ENCODE assay signal across 14 cellular contexts in genomic region chr17:14469971-14470370, GRCh38.
DNase-seq lines count a peak whose midpoint lies in the region; ATAC-seq and TF ChIP-seq lines count a peak whose summit lies in the region.
"Had no signal": no experiment of that assay in that cellular context is flagged by ENCODE, and none has a peak within 500 bp of the region (broad histone marks: within the 10 kb centered on the region; RNA-seq: fewer than 3 reads in every experiment).

No MANE protein-coding gene starts in this region.

- no peak for TF ChIP-seq CTCF in natural killer cell (IDR thresholded peaks at IDR 0.05)
- no peak for TF ChIP-seq CTCF in A673 (conservative IDR thresholded peaks at IDR 0.05; ENCODE audit: low read depth, low read length)

- H3K4me3 Mint-ChIP-seq in natural killer cell = no peak overlapping the region
- H3K4me3 Mint-ChIP-seq: H9, IgD-negative memory B cell had no signal

- H3K36me3 Mint-ChIP-seq in natural killer cell = no peaks in the 10 kb centered on the region
- H3K36me3 Mint-ChIP-seq: IgD-negative memory B cell had no signal

- CTCF ChIA-PET in A673 (lab: Charles Lee) = no interaction called here

- H3K4me3 ChIP-seq in BLaER1 = no peak overlapping the region
- no peak overlapping the region for H3K4me3 ChIP-seq in Jurkat, Clone E6-1 (ENCODE audit: low read length)
- H3K4me3 ChIP-seq in duodenal mucosa (ENCODE audit: low read depth in 1 of 2, low read length in 2 of 2) = no peak overlapping the region
- H3K4me3 ChIP-seq in A673 (ENCODE audit: low read depth, low read length, poor library complexity, severe bottlenecking) = no peak overlapping the region

- H3K36me3 ChIP-seq in BLaER1 = no peaks in the 10 kb centered on the region
- no peaks in the 10 kb centered on the region for H3K36me3 ChIP-seq in duodenal mucosa (ENCODE audit: control insufficient read depth in 1 of 2, insufficient read depth in 2 of 2, low read length in 2 of 2)
- H3K36me3 ChIP-seq in A673 (ENCODE audit: insufficient read depth, low read length, poor library complexity, severe bottlenecking) = no peaks in the 10 kb centered on the region
- H3K36me3 ChIP-seq: BE2C had no signal

- H3K9me3 ChIP-seq in BLaER1 = peaks cover 32% of the 10 kb centered on the region
- H3K9me3 ChIP-seq in duodenal mucosa (ENCODE audit: control insufficient read depth in 1 of 2, low read length in 2 of 2) = no peaks in the 10 kb centered on the region
- H3K9me3 ChIP-seq in A673 (ENCODE audit: low read depth, low read length, poor library complexity, severe bottlenecking) = peaks cover 23% of the 10 kb centered on the region
- H3K9me3 ChIP-seq: BE2C, Caco-2 had no signal

- H3K4me1 ChIP-seq in BLaER1 = peaks cover 31% of the 10 kb centered on the region
- no peaks in the 10 kb centered on the region for H3K4me1 ChIP-seq in duodenal mucosa (ENCODE audit: control insufficient read depth in 1 of 2, insufficient read depth in 2 of 2, low read length in 2 of 2)
- no peaks in the 10 kb centered on the region for H3K4me1 ChIP-seq in A673 (ENCODE audit: insufficient read depth, low read length, poor library complexity, severe bottlenecking)
- H3K4me1 ChIP-seq: BE2C, Caco-2 had no signal

- DNase-seq in Jurkat, Clone E6-1 (ENCODE audit: low read depth, low spot score) = peak; percentile 59
- DNase-seq in natural killer cell (no peak), cerebellar cortex (ENCODE audit: low spot score) (no peak), A673 (ENCODE audit: low spot score) (no peak)
- DNase-seq: BE2C; Caco-2; CD8-positive, alpha-beta memory T cell; DMS53; GOT3; H9 had no signal

- H3K27me3 Mint-ChIP-seq in natural killer cell (ENCODE audit: low read depth in 2 of 2) = peaks cover 0 to under 1% of the 10 kb centered on the region in 2 donors

- H3K4me2 ChIP-seq in BLaER1 = peak overlapping the region; percentile 20

- no peaks in the 10 kb centered on the region for H3K27me3 ChIP-seq in BLaER1
- no peaks in the 10 kb centered on the region for H3K27me3 ChIP-seq in duodenal mucosa (ENCODE audit: control insufficient read depth in 1 of 2, insufficient read depth in 2 of 2, low read length in 2 of 2)
- H3K27me3 ChIP-seq in A673 (replicated peaks; ENCODE audit: insufficient read depth, low read depth, low read length, poor library complexity) = no peaks in the 10 kb centered on the region
- H3K27me3 ChIP-seq: BE2C had no signal

- BruUV-seq in A673 (replicated peaks; lab: Mats Ljungman, UMichigan) = no TSS peak

- ATAC-seq in natural killer cell = peak in 2 of 3 donors; percentile 24 to 61
- ATAC-seq in GM19351 (IDR thresholded peaks at IDR 0.05; ENCODE audit: unreplicated experiment) = no peak

- POLR2A ChIA-PET in A673 (lab: Charles Lee; ENCODE audit: low non-redundant PET) = no interaction called here

- H3K9ac ChIP-seq in BLaER1 (no peak overlapping the region), duodenal mucosa (ENCODE audit: low read depth in 1 of 2, low read length in 2 of 2) (no peak overlapping the region)

- peaks cover 0 to 3% of the 10 kb centered on the region in 2 donors for H3K9me3 Mint-ChIP-seq in natural killer cell
- H3K9me3 Mint-ChIP-seq: H9 had no signal

- H3K4me1 Mint-ChIP-seq in natural killer cell = peaks cover 18 to 26% of the 10 kb centered on the region in 2 donors
- H3K4me1 Mint-ChIP-seq: IgD-negative memory B cell had no signal

- peak overlapping the region in 1 of 2 donors; percentile 36 for H3K27ac Mint-ChIP-seq in natural killer cell
- H3K27ac Mint-ChIP-seq: CD8-positive, alpha-beta memory T cell; H9 had no signal

- H3K27ac ChIP-seq in BLaER1 (no peak overlapping the region), duodenal mucosa (ENCODE audit: low read depth, low read length) (peak overlapping the region; percentile 22), A673 (ENCODE audit: low read depth, low read length, poor library complexity, severe bottlenecking) (no peak overlapping the region)

- no peaks in the 10 kb centered on the region for H4K20me1 ChIP-seq in BLaER1

- intact Hi-C loops in natural killer cell (cut with micrococcal nuclease) (no loop called here), A673 (cut with micrococcal nuclease; ENCODE audit: unreplicated experiment) (no loop called here)
